In genomic region chr15:70120954-70121655, GRCh38 we compare ENCODE assay signal across 19 cellular contexts. TPM values are rescaled to one million over a fixed set of nuclear protein-coding genes. Genes with fewer than 3 reads are reported as not detected.
DNase-seq lines count a peak whose midpoint lies in the region; ATAC-seq and TF ChIP-seq lines count a peak whose summit lies in the region.
"Had no signal": no experiment of that assay in that cellular context is flagged by ENCODE, and none has a peak within 500 bp of the region (broad histone marks: within the 10 kb centered on the region; RNA-seq: fewer than 3 reads in every experiment).

No MANE protein-coding gene starts in this region.

- H3K14ac ChIP-seq in mesenchymal stem cell (ENCODE audit: low read length in 2 of 2), result no peak overlapping the region

- no peak overlapping the region for H4K8ac ChIP-seq in mesenchymal stem cell (ENCODE audit: low read length)

- peak; percentile 20 for DNase-seq in NCI-H2171 (lab: John Stamatoyannopoulos, UW)
- DNase-seq in WERI-Rb-1, result peak; percentile 30
- DNase-seq in mesenchymal stem cell, result no peak
- DNase-seq in stomach, result no peak
- no peak for DNase-seq in effector CD4-positive, alpha-beta T cell
- DNase-seq: activated CD8-positive, alpha-beta memory T cell treated with anti-CD3 and anti-CD28 coated beads for 24 hours; activated naive CD8-positive, alpha-beta T cell treated with anti-CD3 and anti-CD28 coated beads, Interleukin-2, amount 50 U/mL, for 24 hours; CD8-positive, alpha-beta memory T cell; dorsolateral prefrontal cortex; erythroblast; H9; immature natural killer cell; naive thymus-derived CD8-positive, alpha-beta T cell; NCI-H510A; stimulated activated CD4-positive, alpha-beta T cell treated with anti-CD3 and anti-CD28 coated beads, Interleukin-15, amount 100 ng/mL, for 24 hours; stimulated activated naive CD4-positive, alpha-beta T cell treated with Interleukin-2 at 50 U/mL for 16 hours; upper lobe of left lung had no signal

- ATAC-seq in GM18861 (IDR thresholded peaks at IDR 0.05; ENCODE audit: unreplicated experiment), result no peak
- no peak for ATAC-seq in GM18873 (IDR thresholded peaks at IDR 0.05; ENCODE audit: low FRiP score, unreplicated experiment)
- ATAC-seq: activated naive CD8-positive, alpha-beta T cell treated with anti-CD3 and anti-CD28 coated beads, Interleukin-2, amount 50 U/mL, for 24 hours; naive thymus-derived CD8-positive, alpha-beta T cell had no signal

- intact Hi-C loops in stomach (cut with DNase I; ENCODE audit: low total_unique reads), result no loop called here

- no peak for TF ChIP-seq EP300 in stomach (IDR thresholded peaks at IDR 0.05)

- H2AK5ac ChIP-seq in mesenchymal stem cell (ENCODE audit: low read length, severe bottlenecking), result no peak overlapping the region

- no peaks in the 10 kb centered on the region for H3K79me1 ChIP-seq in mesenchymal stem cell (replicated peaks; ENCODE audit: low read length, poor library complexity, severe bottlenecking)

- H3K4me1 ChIP-seq in mesenchymal stem cell (ENCODE audit: control insufficient read depth, insufficient read depth, low read depth, low read length) (peaks cover 6% of the 10 kb centered on the region), stomach (peaks cover 6 to 18% (median 11%) of the 10 kb centered on the region in 4 donors)

- no peak for TF ChIP-seq POLR2A in stomach (IDR thresholded peaks at IDR 0.05)

- H3K18ac ChIP-seq in mesenchymal stem cell (ENCODE audit: low read depth in 1 of 2, low read length in 2 of 2), result peak overlapping the region in 1 of 2 experiments; percentile 29

- H2AFZ ChIP-seq in mesenchymal stem cell (ENCODE audit: low read depth, low read length), result no peak overlapping the region

- WGBS in mesenchymal stem cell, result 77% methylated on average over 9 of the region's 10 CpGs
- WGBS in stomach, 5 donors, result 72 to 85% (median 77%) methylated on average over 9 to 10 of the region's 10 CpGs

- no peak overlapping the region for H4K91ac ChIP-seq in mesenchymal stem cell (ENCODE audit: low read length)

- no peak overlapping the region for H2BK15ac ChIP-seq in mesenchymal stem cell (ENCODE audit: low read depth, poor library complexity, severe bottlenecking)

- H3K9me3 ChIP-seq in WERI-Rb-1 (ENCODE audit: severe bottlenecking) (no peaks in the 10 kb centered on the region), mesenchymal stem cell (ENCODE audit: control insufficient read depth, low read length) (no peaks in the 10 kb centered on the region), stomach (no peaks in the 10 kb centered on the region)
- H3K9me3 ChIP-seq: upper lobe of left lung had no signal

- TF ChIP-seq CTCF in WERI-Rb-1 (IDR thresholded peaks at IDR 0.05; ENCODE audit: low read depth, low read length), result no peak
- no peak for TF ChIP-seq CTCF in stomach (IDR thresholded peaks at IDR 0.05)

- H2BK120ac ChIP-seq in mesenchymal stem cell (ENCODE audit: low read depth, low read length), result no peak overlapping the region

- H3K4me3 ChIP-seq in WERI-Rb-1 (ENCODE audit: low read depth, low read length) (no peak overlapping the region), mesenchymal stem cell (ENCODE audit: insufficient read depth in 1 of 2, low read depth in 1 of 2, low read length in 2 of 2) (peak overlapping the region in 1 of 2 experiments; percentile 3), stomach (no peak overlapping the region)
- H3K4me3 ChIP-seq: dorsolateral prefrontal cortex, upper lobe of left lung had no signal

- no peak overlapping the region for H2BK12ac ChIP-seq in mesenchymal stem cell (ENCODE audit: low read length in 2 of 2)

- H3K36me3 ChIP-seq in WERI-Rb-1 (no peaks in the 10 kb centered on the region), mesenchymal stem cell (ENCODE audit: control insufficient read depth in 1 of 2, insufficient read depth in 2 of 2, low read depth in 1 of 2, low read length in 2 of 2) (no peaks in the 10 kb centered on the region), stomach (no peaks in the 10 kb centered on the region)
- H3K36me3 ChIP-seq: upper lobe of left lung had no signal

- H2BK5ac ChIP-seq in mesenchymal stem cell (ENCODE audit: low read depth, low read length, poor library complexity, severe bottlenecking), result no peak overlapping the region

- no peak overlapping the region for H3K4ac ChIP-seq in mesenchymal stem cell (ENCODE audit: low read depth in 1 of 2, low read length in 2 of 2)

- H3K27ac ChIP-seq in WERI-Rb-1, result no peak overlapping the region
- no peak overlapping the region for H3K27ac ChIP-seq in mesenchymal stem cell (ENCODE audit: low read length, poor library complexity, severe bottlenecking)
- H3K27ac ChIP-seq in stomach, result peak overlapping the region in 3 of 5 donors; percentile 37 to 55 (median 37)
- H3K27ac ChIP-seq: dorsolateral prefrontal cortex, upper lobe of left lung had no signal

- H3K27me3 ChIP-seq in WERI-Rb-1 (ENCODE audit: insufficient read depth, low read depth, severe bottlenecking) (no peaks in the 10 kb centered on the region), mesenchymal stem cell (ENCODE audit: control insufficient read depth in 1 of 2, insufficient read depth in 1 of 2, low read length in 2 of 2) (peaks cover 44 to 49% of the 10 kb centered on the region in 2 experiments), stomach (no peaks in the 10 kb centered on the region)
- H3K27me3 ChIP-seq: upper lobe of left lung had no signal

- H3K4me2 ChIP-seq in mesenchymal stem cell (ENCODE audit: low read length, poor library complexity, severe bottlenecking), result no peak overlapping the region

- no peak overlapping the region for H3K23ac ChIP-seq in mesenchymal stem cell (ENCODE audit: low read length in 2 of 2)

- H3K9ac ChIP-seq in mesenchymal stem cell (ENCODE audit: low read length), result peak overlapping the region; percentile 45

RNA-seq across cellular contexts. Expression of gene TLE3, which starts 23.4 kb away (rescaled TPM):
- 42.9 TPM for polyA plus RNA-seq in mesenchymal stem cell (2013, experiment 1 of 2)
- 39.2 TPM for polyA plus RNA-seq in mesenchymal stem cell (2013, experiment 2 of 2)
- 100 to 1,000 TPM in 3 of 5 donors, 10 to 100 TPM in 2; 18.9 to 186 (median 103) TPM for total RNA-seq in stomach
- polyA plus RNA-seq in stomach, result 10 to 100 TPM; 13.3 to 21.5 (median 21.0) TPM

Comparison
In these comparisons a context has a peak if more than half of its experiments do, and no peak if none do; other contexts are left out.
1. DNase-seq: peak in NCI-H2171 (single experiment) and WERI-Rb-1 (single experiment); none in mesenchymal stem cell (single experiment), stomach (single experiment) and effector CD4-positive, alpha-beta T cell (single experiment).
2. H3K27ac ChIP-seq: peak in stomach (3 of 5); none in WERI-Rb-1 (single experiment) and mesenchymal stem cell (single experiment).